In genomic region chr1:97632075-97632474, GRCh38 we compare ENCODE assay signal across 12 cellular contexts.
DNase-seq lines count a peak whose midpoint lies in the region; TF ChIP-seq lines count a peak whose summit lies in the region.
"Had no signal": no experiment of that assay in that cellular context is flagged by ENCODE, and none has a peak within 500 bp of the region (broad histone marks: within the 10 kb centered on the region; RNA-seq: fewer than 3 reads in every experiment).

No MANE protein-coding gene starts in this region.

- H3K27me3 Mint-ChIP-seq in neural progenitor cell (ENCODE audit: insufficient read depth, low read depth), result peaks cover 2% of the 10 kb centered on the region

- no peak overlapping the region for H3K27ac ChIP-seq in hepatocyte
- H3K27ac ChIP-seq in neural progenitor cell, result no peak overlapping the region

- H3K9me3 ChIP-seq in hepatocyte (ENCODE audit: low read depth) (no peaks in the 10 kb centered on the region), neural progenitor cell (ENCODE audit: low read depth) (no peaks in the 10 kb centered on the region)
- H3K9me3 ChIP-seq: MG63 had no signal

- WGBS in hepatocyte (ENCODE audit: low lambda C conversion rate, missing lambda C conversion rate), result 19% methylated on average over 4 of the region's 4 CpGs

- in situ Hi-C loops in G401 (cut with HindIII; ENCODE audit: low sequenced_read_pairs), result no loop called here

- H4K20me1 ChIP-seq in hepatocyte (ENCODE audit: insufficient read depth, poor library complexity, severe bottlenecking) (no peaks in the 10 kb centered on the region), neural progenitor cell (ENCODE audit: low read depth) (no peaks in the 10 kb centered on the region)

- no peaks in the 10 kb centered on the region for H3K9me2 ChIP-seq in hepatocyte (replicated peaks; ENCODE audit: insufficient read depth)

- no peak overlapping the region for H3K27ac Mint-ChIP-seq in neural progenitor cell
- H3K27ac Mint-ChIP-seq: activated T-helper 2 cell treated with anti-CD3 and anti-CD28 coated beads, Interferon-gamma antibody, Interleukin-2, Interleukin-4, amounts not matched to agents 10 μg/mL and 5 μg/mL and 100 μg/mL, durations not matched to agents 14 hours and 24 hours and 36 hours had no signal

- H3K27me3 ChIP-seq in hepatocyte, result no peaks in the 10 kb centered on the region
- no peaks in the 10 kb centered on the region for H3K27me3 ChIP-seq in neural progenitor cell
- H3K27me3 ChIP-seq: MG63 had no signal

- H3K4me1 ChIP-seq in hepatocyte (ENCODE audit: insufficient read depth), result no peaks in the 10 kb centered on the region
- H3K4me1 ChIP-seq in neural progenitor cell, result peaks cover 19% of the 10 kb centered on the region

- H3K79me2 ChIP-seq in hepatocyte, result no peaks in the 10 kb centered on the region
- no peaks in the 10 kb centered on the region for H3K79me2 ChIP-seq in neural progenitor cell (ENCODE audit: low read depth)

- no peaks in the 10 kb centered on the region for H3K9me3 Mint-ChIP-seq in neural progenitor cell
- H3K9me3 Mint-ChIP-seq: activated T-helper 2 cell treated with anti-CD3 and anti-CD28 coated beads, Interferon-gamma antibody, Interleukin-2, Interleukin-4, amounts not matched to agents 10 μg/mL and 5 μg/mL and 100 μg/mL, durations not matched to agents 14 hours and 24 hours and 36 hours had no signal

- H2AFZ ChIP-seq in hepatocyte (no peak overlapping the region), neural progenitor cell (replicated peaks) (no peak overlapping the region)

- H3K4me2 ChIP-seq in hepatocyte, result no peak overlapping the region
- H3K4me2 ChIP-seq in neural progenitor cell, result no peak overlapping the region

- DNase-seq in DMS153 (lab: John Stamatoyannopoulos, UW), result peak; percentile 82
- DNase-seq in NCI-H187 (lab: John Stamatoyannopoulos, UW), result peak; percentile 1 to 9
- DNase-seq in SHP77 (lab: John Stamatoyannopoulos, UW), result peak; percentile 64 to 78
- peak; percentile 20 for DNase-seq in hepatocyte (ENCODE audit: low spot score)
- no peak for DNase-seq in neural progenitor cell (ENCODE audit: low spot score)
- no peak for DNase-seq in G401 (ENCODE audit: low spot score)
- no peak for DNase-seq in amygdala (lab: John Stamatoyannopoulos, UW)
- DNase-seq in anterior cingulate cortex (lab: John Stamatoyannopoulos, UW), result no peak
- DNase-seq: MG63; Right ventricle myocardium superior; stimulated activated CD4-positive, alpha-beta T cell treated with anti-CD3 and anti-CD28 coated beads, Interleukin-12 subunit alpha, Interleukin-12 subunit beta, amount 100 ng/mL, for 4 hours had no signal

- no peaks in the 10 kb centered on the region for H3K36me3 ChIP-seq in hepatocyte (replicated peaks; ENCODE audit: insufficient read depth, low read depth)
- no peaks in the 10 kb centered on the region for H3K36me3 ChIP-seq in neural progenitor cell
- H3K36me3 ChIP-seq: MG63 had no signal

- TF ChIP-seq CTCF in hepatocyte (IDR thresholded peaks at IDR 0.05; ENCODE audit: poor library complexity) (no peak), neural progenitor cell (IDR thresholded peaks at IDR 0.05) (no peak)

- no peak overlapping the region for H3K4me3 Mint-ChIP-seq in neural progenitor cell

- H3K9ac ChIP-seq in neural progenitor cell, result no peak overlapping the region

- peaks cover 3% of the 10 kb centered on the region for H3K4me1 Mint-ChIP-seq in neural progenitor cell

- no peaks in the 10 kb centered on the region for H3F3A ChIP-seq in neural progenitor cell (ENCODE audit: low read depth)

- no peaks in the 10 kb centered on the region for H3K36me3 Mint-ChIP-seq in neural progenitor cell

- H3K4me3 ChIP-seq in hepatocyte (no peak overlapping the region), neural progenitor cell (no peak overlapping the region)
- H3K4me3 ChIP-seq: MG63 had no signal

Comparison
In these comparisons a context has a peak if more than half of its experiments do, and no peak if none do; other contexts are left out.
1. DNase-seq: peak in DMS153 (single experiment), NCI-H187 (2 of 2), SHP77 (2 of 2) and hepatocyte (single experiment); none in neural progenitor cell (single experiment), G401 (single experiment), amygdala (0 of 56) and anterior cingulate cortex (0 of 58).